In genomic region chr2:45273412-45274189, GRCh38 we compare ENCODE assay signal across 1 cellular context.
TF ChIP-seq lines count a peak whose summit lies in the region.

No MANE protein-coding gene starts in this region.

TF ChIP-seq in HepG2, 621 proteins besides CTCF, POLR2A, EP300 and RAD21 (continued from another document and continues in another):
- no peak for TF ChIP-seq RNF219 (CRISPR knock-in tag; IDR thresholded peaks at IDR 0.05)
- TF ChIP-seq JDP2 (CRISPR knock-in tag; IDR thresholded peaks at IDR 0.05; ENCODE audit: borderline replicate concordance) = peak; percentile 39; the same call in 1 of the 2 replicates
- TF ChIP-seq ZNF225 (CRISPR knock-in tag; IDR thresholded peaks at IDR 0.05) = no peak
- TF ChIP-seq ZNF703 (CRISPR knock-in tag; IDR thresholded peaks at IDR 0.05; ENCODE audit: borderline replicate concordance) = peak; percentile 96
- peak; percentile 99 for TF ChIP-seq PITX1 (CRISPR knock-in tag; IDR thresholded peaks at IDR 0.05)
- no peak for TF ChIP-seq ZNF549 (CRISPR knock-in tag; IDR thresholded peaks at IDR 0.05)
- TF ChIP-seq TEAD2 (CRISPR knock-in tag; IDR thresholded peaks at IDR 0.05) = no peak
- peak; percentile 67; the same call in 1 of the 2 replicates for TF ChIP-seq KAT2B (IDR thresholded peaks at IDR 0.05; ENCODE audit: borderline replicate concordance, low read depth, low read length)
- peak; percentile 73 for TF ChIP-seq ESRRA (CRISPR knock-in tag; IDR thresholded peaks at IDR 0.05; ENCODE audit: low read depth)
- TF ChIP-seq, protein P1, sequence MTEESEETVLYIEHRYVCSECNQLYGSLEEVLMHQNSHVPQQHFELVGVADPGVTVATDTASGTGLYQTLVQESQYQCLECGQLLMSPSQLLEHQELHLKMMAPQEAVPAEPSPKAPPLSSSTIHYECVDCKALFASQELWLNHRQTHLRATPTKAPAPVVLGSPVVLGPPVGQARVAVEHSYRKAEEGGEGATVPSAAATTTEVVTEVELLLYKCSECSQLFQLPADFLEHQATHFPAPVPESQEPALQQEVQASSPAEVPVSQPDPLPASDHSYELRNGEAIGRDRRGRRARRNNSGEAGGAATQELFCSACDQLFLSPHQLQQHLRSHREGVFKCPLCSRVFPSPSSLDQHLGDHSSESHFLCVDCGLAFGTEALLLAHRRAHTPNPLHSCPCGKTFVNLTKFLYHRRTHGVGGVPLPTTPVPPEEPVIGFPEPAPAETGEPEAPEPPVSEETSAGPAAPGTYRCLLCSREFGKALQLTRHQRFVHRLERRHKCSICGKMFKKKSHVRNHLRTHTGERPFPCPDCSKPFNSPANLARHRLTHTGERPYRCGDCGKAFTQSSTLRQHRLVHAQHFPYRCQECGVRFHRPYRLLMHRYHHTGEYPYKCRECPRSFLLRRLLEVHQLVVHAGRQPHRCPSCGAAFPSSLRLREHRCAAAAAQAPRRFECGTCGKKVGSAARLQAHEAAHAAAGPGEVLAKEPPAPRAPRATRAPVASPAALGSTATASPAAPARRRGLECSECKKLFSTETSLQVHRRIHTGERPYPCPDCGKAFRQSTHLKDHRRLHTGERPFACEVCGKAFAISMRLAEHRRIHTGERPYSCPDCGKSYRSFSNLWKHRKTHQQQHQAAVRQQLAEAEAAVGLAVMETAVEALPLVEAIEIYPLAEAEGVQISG (CRISPR knock-in tag; IDR thresholded peaks at IDR 0.05) = peak; percentile 67; the same call in 1 of the 2 replicates
- TF ChIP-seq SIN3B (IDR thresholded peaks at IDR 0.05; ENCODE audit: low read length) = no peak
- TF ChIP-seq, protein P2, sequence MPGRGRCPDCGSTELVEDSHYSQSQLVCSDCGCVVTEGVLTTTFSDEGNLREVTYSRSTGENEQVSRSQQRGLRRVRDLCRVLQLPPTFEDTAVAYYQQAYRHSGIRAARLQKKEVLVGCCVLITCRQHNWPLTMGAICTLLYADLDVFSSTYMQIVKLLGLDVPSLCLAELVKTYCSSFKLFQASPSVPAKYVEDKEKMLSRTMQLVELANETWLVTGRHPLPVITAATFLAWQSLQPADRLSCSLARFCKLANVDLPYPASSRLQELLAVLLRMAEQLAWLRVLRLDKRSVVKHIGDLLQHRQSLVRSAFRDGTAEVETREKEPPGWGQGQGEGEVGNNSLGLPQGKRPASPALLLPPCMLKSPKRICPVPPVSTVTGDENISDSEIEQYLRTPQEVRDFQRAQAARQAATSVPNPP (CRISPR knock-in tag; IDR thresholded peaks at IDR 0.05) = 0 out of 2 replicates have a peak, but pooled peaks have one; percentile 30
- no peak for TF ChIP-seq ARID2 (CRISPR knock-in tag; IDR thresholded peaks at IDR 0.05; ENCODE audit: borderline replicate concordance)
- no peak; the same call in 1 of the 2 replicates for TF ChIP-seq ZNF350 (CRISPR knock-in tag; IDR thresholded peaks at IDR 0.05; ENCODE audit: borderline replicate concordance, low read depth)
- peak; percentile 99 for TF ChIP-seq GATAD2A (CRISPR knock-in tag; IDR thresholded peaks at IDR 0.05)
- no peak for TF ChIP-seq CENPX (CRISPR knock-in tag; IDR thresholded peaks at IDR 0.05)
- TF ChIP-seq FOXA3 (CRISPR knock-in tag; IDR thresholded peaks at IDR 0.05) = peak; percentile 100
- no peak for TF ChIP-seq ZNF841 (CRISPR knock-in tag; IDR thresholded peaks at IDR 0.05; ENCODE audit: borderline replicate concordance)
- TF ChIP-seq BHLHE40 (IDR thresholded peaks at IDR 0.05; ENCODE audit: low read length) = peak; percentile 82
- peak; percentile 86; the same call in 1 of the 2 replicates for TF ChIP-seq CBFB (CRISPR knock-in tag; IDR thresholded peaks at IDR 0.05)
- no peak for TF ChIP-seq HES4 (CRISPR knock-in tag; IDR thresholded peaks at IDR 0.05; ENCODE audit: borderline replicate concordance)
- no peak for TF ChIP-seq TEF (CRISPR knock-in tag; IDR thresholded peaks at IDR 0.05)
- TF ChIP-seq SP1 (IDR thresholded peaks at IDR 0.05) = no peak
- peak; percentile 51; the same call in 1 of the 2 replicates for TF ChIP-seq SP1 (CRISPR knock-in tag; IDR thresholded peaks at IDR 0.05)
- TF ChIP-seq ZNF414 (CRISPR knock-in tag; IDR thresholded peaks at IDR 0.05) = no peak
- no peak for TF ChIP-seq ZNF83 (CRISPR knock-in tag; IDR thresholded peaks at IDR 0.05; ENCODE audit: borderline replicate concordance)
- no peak for TF ChIP-seq SNRNP70 (IDR thresholded peaks at IDR 0.05; ENCODE audit: low read depth, low read length)
- no peak for TF ChIP-seq MATR3 (CRISPR knock-in tag; IDR thresholded peaks at IDR 0.05)
- TF ChIP-seq ELF3 (CRISPR knock-in tag; IDR thresholded peaks at IDR 0.05) = peak; percentile 88
- peak; percentile 85 for TF ChIP-seq ZFP36 (IDR thresholded peaks at IDR 0.05; ENCODE audit: borderline replicate concordance, low read depth, low read length, partially characterized antibody)
- no peak for TF ChIP-seq SOX6 (IDR thresholded peaks at IDR 0.05)
- peak; percentile 97 for TF ChIP-seq SOX6 (CRISPR knock-in tag; IDR thresholded peaks at IDR 0.05)
- TF ChIP-seq STAG1 (CRISPR knock-in tag; IDR thresholded peaks at IDR 0.05) = peak; percentile 38; the same call in 1 of the 2 replicates
- no peak; the same call in 1 of the 2 replicates for TF ChIP-seq ZNF230 (CRISPR knock-in tag; IDR thresholded peaks at IDR 0.05)
- TF ChIP-seq PHF5A (CRISPR knock-in tag; IDR thresholded peaks at IDR 0.05; ENCODE audit: low read depth, unreplicated experiment) = peak; percentile 88
- TF ChIP-seq SMAD9 (CRISPR knock-in tag; IDR thresholded peaks at IDR 0.05) = no peak
- TF ChIP-seq NFYB (CRISPR knock-in tag; IDR thresholded peaks at IDR 0.05) = no peak
- TF ChIP-seq, protein P3, sequence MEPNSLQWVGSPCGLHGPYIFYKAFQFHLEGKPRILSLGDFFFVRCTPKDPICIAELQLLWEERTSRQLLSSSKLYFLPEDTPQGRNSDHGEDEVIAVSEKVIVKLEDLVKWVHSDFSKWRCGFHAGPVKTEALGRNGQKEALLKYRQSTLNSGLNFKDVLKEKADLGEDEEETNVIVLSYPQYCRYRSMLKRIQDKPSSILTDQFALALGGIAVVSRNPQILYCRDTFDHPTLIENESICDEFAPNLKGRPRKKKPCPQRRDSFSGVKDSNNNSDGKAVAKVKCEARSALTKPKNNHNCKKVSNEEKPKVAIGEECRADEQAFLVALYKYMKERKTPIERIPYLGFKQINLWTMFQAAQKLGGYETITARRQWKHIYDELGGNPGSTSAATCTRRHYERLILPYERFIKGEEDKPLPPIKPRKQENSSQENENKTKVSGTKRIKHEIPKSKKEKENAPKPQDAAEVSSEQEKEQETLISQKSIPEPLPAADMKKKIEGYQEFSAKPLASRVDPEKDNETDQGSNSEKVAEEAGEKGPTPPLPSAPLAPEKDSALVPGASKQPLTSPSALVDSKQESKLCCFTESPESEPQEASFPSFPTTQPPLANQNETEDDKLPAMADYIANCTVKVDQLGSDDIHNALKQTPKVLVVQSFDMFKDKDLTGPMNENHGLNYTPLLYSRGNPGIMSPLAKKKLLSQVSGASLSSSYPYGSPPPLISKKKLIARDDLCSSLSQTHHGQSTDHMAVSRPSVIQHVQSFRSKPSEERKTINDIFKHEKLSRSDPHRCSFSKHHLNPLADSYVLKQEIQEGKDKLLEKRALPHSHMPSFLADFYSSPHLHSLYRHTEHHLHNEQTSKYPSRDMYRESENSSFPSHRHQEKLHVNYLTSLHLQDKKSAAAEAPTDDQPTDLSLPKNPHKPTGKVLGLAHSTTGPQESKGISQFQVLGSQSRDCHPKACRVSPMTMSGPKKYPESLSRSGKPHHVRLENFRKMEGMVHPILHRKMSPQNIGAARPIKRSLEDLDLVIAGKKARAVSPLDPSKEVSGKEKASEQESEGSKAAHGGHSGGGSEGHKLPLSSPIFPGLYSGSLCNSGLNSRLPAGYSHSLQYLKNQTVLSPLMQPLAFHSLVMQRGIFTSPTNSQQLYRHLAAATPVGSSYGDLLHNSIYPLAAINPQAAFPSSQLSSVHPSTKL (CRISPR knock-in tag; IDR thresholded peaks at IDR 0.05) = peak; percentile 100
- no peak for TF ChIP-seq MLLT10 (CRISPR knock-in tag; IDR thresholded peaks at IDR 0.05)
- TF ChIP-seq CC2D1A (CRISPR knock-in tag; IDR thresholded peaks at IDR 0.05) = 0 out of 2 replicates have a peak, but pooled peaks have one; percentile 16
- TF ChIP-seq, protein P4, sequence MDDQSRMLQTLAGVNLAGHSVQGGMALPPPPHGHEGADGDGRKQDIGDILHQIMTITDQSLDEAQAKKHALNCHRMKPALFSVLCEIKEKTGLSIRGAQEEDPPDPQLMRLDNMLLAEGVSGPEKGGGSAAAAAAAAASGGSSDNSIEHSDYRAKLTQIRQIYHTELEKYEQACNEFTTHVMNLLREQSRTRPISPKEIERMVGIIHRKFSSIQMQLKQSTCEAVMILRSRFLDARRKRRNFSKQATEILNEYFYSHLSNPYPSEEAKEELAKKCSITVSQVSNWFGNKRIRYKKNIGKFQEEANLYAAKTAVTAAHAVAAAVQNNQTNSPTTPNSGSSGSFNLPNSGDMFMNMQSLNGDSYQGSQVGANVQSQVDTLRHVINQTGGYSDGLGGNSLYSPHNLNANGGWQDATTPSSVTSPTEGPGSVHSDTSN (CRISPR knock-in tag; IDR thresholded peaks at IDR 0.05; ENCODE audit: borderline replicate concordance) = no peak
- peak; percentile 65; the same call in 1 of the 2 replicates for TF ChIP-seq KDM1A (CRISPR knock-in tag; IDR thresholded peaks at IDR 0.05)
- TF ChIP-seq NFE2 (CRISPR knock-in tag; IDR thresholded peaks at IDR 0.05) = no peak
- TF ChIP-seq ZSCAN21 (CRISPR knock-in tag; IDR thresholded peaks at IDR 0.05; ENCODE audit: borderline replicate concordance) = peak; percentile 53; the same call in 1 of the 2 replicates
- TF ChIP-seq CCAR2 (optimal IDR thresholded peaks at IDR 0.05; ENCODE audit: low read depth, low read length) = no peak
- peak; percentile 90; the same call in 1 of the 2 replicates for TF ChIP-seq KLF11 (CRISPR knock-in tag; IDR thresholded peaks at IDR 0.05)
- TF ChIP-seq ETV6 (CRISPR knock-in tag; conservative IDR thresholded peaks at IDR 0.05) = peak; percentile 80; the same call in 1 of the 2 replicates
- TF ChIP-seq ATF1 (CRISPR knock-in tag; IDR thresholded peaks at IDR 0.05) = peak; percentile 69
- no peak for TF ChIP-seq ZNF770 (CRISPR knock-in tag; IDR thresholded peaks at IDR 0.05)
